ENCODE assay signal across 8 cellular contexts in genomic region chr17:62423647-62424461, GRCh38. TPM values are rescaled to one million over a fixed set of nuclear protein-coding genes. Genes with fewer than 3 reads are reported as not detected.
DNase-seq lines count a peak whose midpoint lies in the region; ATAC-seq lines count a peak whose summit lies in the region.
"Not testable (repeated sequence)": the region's sequence is repeated elsewhere in the genome, so short reads cannot be mapped to it uniquely, and the experiment has no call there.

METTL2A (plus strand) TSS chr17:62423897; CDS start chr17:62423903, 6 bp downstream.

- not testable (repeated sequence) for H3K4me1 ChIP-seq in esophagus (ENCODE audit: control insufficient read depth in 2 of 2, insufficient read depth in 2 of 2, low read length in 1 of 2); muscle layer of colon (ENCODE audit: insufficient read depth, low read length)

- H3K9ac ChIP-seq in muscle layer of colon (ENCODE audit: low read length) = peak within 1 kb of the TSS; percentile 27

- DNase-seq in DMS79 treated with DMSO at 0.1 percent for 48 hours (lab: John Stamatoyannopoulos, UW) (peak; percentile 70), OCI-M2 (lab: John Stamatoyannopoulos, UW; ENCODE audit: unreplicated experiment) (peak; percentile 59), activated T-cell treated with anti-CD3 and anti-CD28 coated beads for 4 hours (peak; percentile 73)
- DNase-seq in Jurkat, Clone E6-1 (ENCODE audit: low read depth, low spot score) = peak; percentile 88
- peak; percentile 59 to 60 for DNase-seq in stimulated activated CD8-positive, alpha-beta memory T cell treated with anti-CD3 and anti-CD28 coated beads, Interleukin-7, amount 100 ng/mL, for 1 hour (ENCODE audit: low read depth in 2 of 2)

- not testable (repeated sequence) for H3K36me3 ChIP-seq in esophagus (ENCODE audit: control insufficient read depth in 2 of 2, insufficient read depth in 2 of 2, low read length in 1 of 2); muscle layer of colon (ENCODE audit: insufficient read depth, low read length)

- H3K27me3 ChIP-seq in esophagus (ENCODE audit: control insufficient read depth in 1 of 2, insufficient read depth in 2 of 2, low read length in 2 of 2); muscle layer of colon (ENCODE audit: control insufficient read depth in 1 of 2, insufficient read depth in 2 of 2, low read length in 2 of 2): not testable (repeated sequence)

- H3K9me3 ChIP-seq in esophagus (ENCODE audit: control insufficient read depth in 2 of 2, insufficient read depth in 1 of 2, low read depth in 1 of 2, low read length in 1 of 2); muscle layer of colon (ENCODE audit: low read length): not testable (repeated sequence)

- ATAC-seq in GM21717 (IDR thresholded peaks at IDR 0.05; ENCODE audit: unreplicated experiment) = peak; percentile 91

- WGBS in esophagus, 2 donors = 0 to 1% methylated on average over 58 of the region's 58 CpGs

- peak within 1 kb of the TSS; percentile 63 for H3K4me3 ChIP-seq in Jurkat, Clone E6-1 (ENCODE audit: low read length)
- peak within 1 kb of the TSS; percentile 79 to 87 for H3K4me3 ChIP-seq in esophagus (ENCODE audit: low read depth in 1 of 2, low read length in 2 of 2)
- peak within 1 kb of the TSS; percentile 73 to 77 for H3K4me3 ChIP-seq in muscle layer of colon (ENCODE audit: low read depth in 1 of 2, low read length in 2 of 2)

- H3K27ac ChIP-seq in esophagus (ENCODE audit: low read depth in 2 of 2, low read length in 1 of 2) = peak within 1 kb of the TSS; percentile 67 to 86
- not testable (repeated sequence) for H3K27ac ChIP-seq in muscle layer of colon (ENCODE audit: low read depth, low read length)

RNA-seq across cellular contexts. Expression of gene METTL2A, which starts in this region (rescaled TPM):
- 21.7 TPM for polyA plus RNA-seq in Jurkat, Clone E6-1 (2012; ENCODE audit: insufficient read depth, insufficient read length)
- 10 to 100 TPM in 1 of 2 donors, 1 to 10 TPM in 1; 4.5 to 10.5 TPM for polyA plus RNA-seq in esophagus
